ENCODE assay signal across 20 cellular contexts in genomic region chr7:96729795-96730194, GRCh38.
"Had no signal": no experiment of that assay in that cellular context is flagged by ENCODE, and none has a peak within 500 bp of the region (broad histone marks: within the 10 kb centered on the region; RNA-seq: fewer than 3 reads in every experiment).

No MANE protein-coding gene starts in this region.

- H3K9me3 ChIP-seq: lower lobe of right lung, transverse colon had no signal

- H3K27ac ChIP-seq: lower lobe of right lung, transverse colon, WERI-Rb-1 had no signal

- ATAC-seq: activated CD8-positive, alpha-beta T cell treated with anti-CD3 and anti-CD28 coated beads, Interleukin-2, amount 10 ng/mL, durations not matched to agents 7 days and 5 days; effector memory CD8-positive, alpha-beta T cell; left lobe of liver; lower lobe of right lung; naive thymus-derived CD4-positive, alpha-beta T cell; sciatic nerve; stimulated activated naive B cell treated with anti-CD40 and anti-IgM and Interleukin-4, amounts not matched to agents 10 μg/mL and 1 μg/mL and 100 μg/mL, for 72 hours; T-cell had no signal

- H3K4me3 ChIP-seq: lower lobe of right lung, transverse colon had no signal

- H3K36me3 ChIP-seq: lower lobe of right lung, transverse colon, WERI-Rb-1 had no signal

- H3K4me1 ChIP-seq: lower lobe of right lung, transverse colon had no signal

- DNase-seq: activated CD4-positive, alpha-beta T cell treated with anti-CD3 and anti-CD28 coated beads, Interleukin-2, amount 10 ng/mL, durations not matched to agents 7 days and 5 days; activated CD4-positive, CD25-positive, alpha-beta regulatory T cell treated with anti-CD3 and anti-CD28 coated beads, Interleukin-2, amount 50 U/mL, for 72 hours; activated CD8-positive, alpha-beta T cell treated with anti-CD3 and anti-CD28 coated beads, Interleukin-2, amount 10 ng/mL, durations not matched to agents 7 days and 5 days; activated gamma-delta T cell treated with Interleukin-2 at 50 U/mL for 16 hours; activated T-cell treated with anti-CD3 and anti-CD28 coated beads, Interleukin-2, amount 50 U/mL, for 1 hour; aorta; central memory CD4-positive, alpha-beta T cell; effector memory CD8-positive, alpha-beta T cell; lower lobe of right lung; naive thymus-derived CD4-positive, alpha-beta T cell; posterior cingulate gyrus; small intestine; stimulated activated CD4-positive, alpha-beta T cell treated with anti-CD3 and anti-CD28 coated beads, Interleukin-2, amount 100 ng/mL, for 48 hours; stimulated activated CD8-positive, alpha-beta memory T cell treated with anti-CD3 and anti-CD28 coated beads, Interleukin-4, amount 100 ng/mL, for 48 hours; stimulated activated naive B cell treated with anti-CD40 and anti-IgM and Interleukin-4, amounts not matched to agents 10 μg/mL and 1 μg/mL and 100 μg/mL, for 72 hours; T-cell; transverse colon; WERI-Rb-1 had no signal
